Comparison of ENCODE assay signal across 1 cellular context in the genomic region with DNA sequence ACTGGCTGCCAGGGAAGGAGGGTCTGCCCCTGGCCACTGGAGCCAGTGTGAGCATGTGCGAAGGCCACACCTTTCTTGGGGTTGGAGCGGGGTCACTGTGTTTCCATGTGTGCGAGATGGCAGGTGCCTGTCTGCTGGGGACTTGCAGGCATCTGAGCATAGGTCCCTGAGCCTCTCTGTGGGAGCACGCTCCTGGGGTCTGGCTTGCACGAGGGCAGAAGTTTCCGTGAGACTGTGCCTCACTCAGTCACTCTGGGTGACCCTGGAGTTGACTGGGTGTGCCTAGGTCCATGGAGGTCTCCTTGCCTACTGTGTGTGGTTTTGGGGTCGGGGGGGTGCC.
A peak's percentile ranks its signal among the peaks of the same experiment; 100 is the strongest.
TF ChIP-seq lines count a peak whose summit lies in the region.

No MANE protein-coding gene starts in this region.

TF ChIP-seq in HepG2, 621 proteins besides CTCF, POLR2A, EP300 and RAD21:
- TF ChIP-seq CEBPB (IDR thresholded peaks at IDR 0.05; ENCODE audit: borderline replicate concordance, low read depth, low read length): no peak
- TF ChIP-seq, protein P1, sequence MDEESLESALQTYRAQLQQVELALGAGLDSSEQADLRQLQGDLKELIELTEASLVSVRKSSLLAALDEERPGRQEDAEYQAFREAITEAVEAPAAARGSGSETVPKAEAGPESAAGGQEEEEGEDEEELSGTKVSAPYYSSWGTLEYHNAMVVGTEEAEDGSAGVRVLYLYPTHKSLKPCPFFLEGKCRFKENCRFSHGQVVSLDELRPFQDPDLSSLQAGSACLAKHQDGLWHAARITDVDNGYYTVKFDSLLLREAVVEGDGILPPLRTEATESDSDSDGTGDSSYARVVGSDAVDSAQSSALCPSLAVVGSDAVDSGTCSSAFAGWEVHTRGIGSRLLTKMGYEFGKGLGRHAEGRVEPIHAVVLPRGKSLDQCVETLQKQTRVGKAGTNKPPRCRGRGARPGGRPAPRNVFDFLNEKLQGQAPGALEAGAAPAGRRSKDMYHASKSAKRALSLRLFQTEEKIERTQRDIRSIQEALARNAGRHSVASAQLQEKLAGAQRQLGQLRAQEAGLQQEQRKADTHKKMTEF (CRISPR knock-in tag; IDR thresholded peaks at IDR 0.05): no peak
- TF ChIP-seq, protein P2, sequence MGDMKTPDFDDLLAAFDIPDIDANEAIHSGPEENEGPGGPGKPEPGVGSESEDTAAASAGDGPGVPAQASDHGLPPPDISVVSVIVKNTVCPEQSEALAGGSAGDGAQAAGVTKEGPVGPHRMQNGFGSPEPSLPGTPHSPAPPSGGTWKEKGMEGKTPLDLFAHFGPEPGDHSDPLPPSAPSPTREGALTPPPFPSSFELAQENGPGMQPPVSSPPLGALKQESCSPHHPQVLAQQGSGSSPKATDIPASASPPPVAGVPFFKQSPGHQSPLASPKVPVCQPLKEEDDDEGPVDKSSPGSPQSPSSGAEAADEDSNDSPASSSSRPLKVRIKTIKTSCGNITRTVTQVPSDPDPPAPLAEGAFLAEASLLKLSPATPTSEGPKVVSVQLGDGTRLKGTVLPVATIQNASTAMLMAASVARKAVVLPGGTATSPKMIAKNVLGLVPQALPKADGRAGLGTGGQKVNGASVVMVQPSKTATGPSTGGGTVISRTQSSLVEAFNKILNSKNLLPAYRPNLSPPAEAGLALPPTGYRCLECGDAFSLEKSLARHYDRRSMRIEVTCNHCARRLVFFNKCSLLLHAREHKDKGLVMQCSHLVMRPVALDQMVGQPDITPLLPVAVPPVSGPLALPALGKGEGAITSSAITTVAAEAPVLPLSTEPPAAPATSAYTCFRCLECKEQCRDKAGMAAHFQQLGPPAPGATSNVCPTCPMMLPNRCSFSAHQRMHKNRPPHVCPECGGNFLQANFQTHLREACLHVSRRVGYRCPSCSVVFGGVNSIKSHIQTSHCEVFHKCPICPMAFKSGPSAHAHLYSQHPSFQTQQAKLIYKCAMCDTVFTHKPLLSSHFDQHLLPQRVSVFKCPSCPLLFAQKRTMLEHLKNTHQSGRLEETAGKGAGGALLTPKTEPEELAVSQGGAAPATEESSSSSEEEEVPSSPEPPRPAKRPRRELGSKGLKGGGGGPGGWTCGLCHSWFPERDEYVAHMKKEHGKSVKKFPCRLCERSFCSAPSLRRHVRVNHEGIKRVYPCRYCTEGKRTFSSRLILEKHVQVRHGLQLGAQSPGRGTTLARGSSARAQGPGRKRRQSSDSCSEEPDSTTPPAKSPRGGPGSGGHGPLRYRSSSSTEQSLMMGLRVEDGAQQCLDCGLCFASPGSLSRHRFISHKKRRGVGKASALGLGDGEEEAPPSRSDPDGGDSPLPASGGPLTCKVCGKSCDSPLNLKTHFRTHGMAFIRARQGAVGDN (CRISPR knock-in tag; IDR thresholded peaks at IDR 0.05): peak; percentile 33; the same call in 1 of the 2 replicates
- TF ChIP-seq, protein P3, sequence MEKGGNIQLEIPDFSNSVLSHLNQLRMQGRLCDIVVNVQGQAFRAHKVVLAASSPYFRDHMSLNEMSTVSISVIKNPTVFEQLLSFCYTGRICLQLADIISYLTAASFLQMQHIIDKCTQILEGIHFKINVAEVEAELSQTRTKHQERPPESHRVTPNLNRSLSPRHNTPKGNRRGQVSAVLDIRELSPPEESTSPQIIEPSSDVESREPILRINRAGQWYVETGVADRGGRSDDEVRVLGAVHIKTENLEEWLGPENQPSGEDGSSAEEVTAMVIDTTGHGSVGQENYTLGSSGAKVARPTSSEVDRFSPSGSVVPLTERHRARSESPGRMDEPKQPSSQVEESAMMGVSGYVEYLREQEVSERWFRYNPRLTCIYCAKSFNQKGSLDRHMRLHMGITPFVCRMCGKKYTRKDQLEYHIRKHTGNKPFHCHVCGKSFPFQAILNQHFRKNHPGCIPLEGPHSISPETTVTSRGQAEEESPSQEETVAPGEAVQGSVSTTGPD (CRISPR knock-in tag; IDR thresholded peaks at IDR 0.05): no peak
- no peak for TF ChIP-seq ZNF777 (CRISPR knock-in tag; IDR thresholded peaks at IDR 0.05)
- TF ChIP-seq HMGA1 (CRISPR knock-in tag; conservative IDR thresholded peaks at IDR 0.05): no peak
- TF ChIP-seq HDAC6 (IDR thresholded peaks at IDR 0.05; ENCODE audit: low read depth, low read length): no peak
- 0 out of 2 replicates have a peak, but pooled peaks have one; percentile 8 for TF ChIP-seq HNRNPL (IDR thresholded peaks at IDR 0.05; ENCODE audit: low read depth, low read length)
- TF ChIP-seq, protein P4, sequence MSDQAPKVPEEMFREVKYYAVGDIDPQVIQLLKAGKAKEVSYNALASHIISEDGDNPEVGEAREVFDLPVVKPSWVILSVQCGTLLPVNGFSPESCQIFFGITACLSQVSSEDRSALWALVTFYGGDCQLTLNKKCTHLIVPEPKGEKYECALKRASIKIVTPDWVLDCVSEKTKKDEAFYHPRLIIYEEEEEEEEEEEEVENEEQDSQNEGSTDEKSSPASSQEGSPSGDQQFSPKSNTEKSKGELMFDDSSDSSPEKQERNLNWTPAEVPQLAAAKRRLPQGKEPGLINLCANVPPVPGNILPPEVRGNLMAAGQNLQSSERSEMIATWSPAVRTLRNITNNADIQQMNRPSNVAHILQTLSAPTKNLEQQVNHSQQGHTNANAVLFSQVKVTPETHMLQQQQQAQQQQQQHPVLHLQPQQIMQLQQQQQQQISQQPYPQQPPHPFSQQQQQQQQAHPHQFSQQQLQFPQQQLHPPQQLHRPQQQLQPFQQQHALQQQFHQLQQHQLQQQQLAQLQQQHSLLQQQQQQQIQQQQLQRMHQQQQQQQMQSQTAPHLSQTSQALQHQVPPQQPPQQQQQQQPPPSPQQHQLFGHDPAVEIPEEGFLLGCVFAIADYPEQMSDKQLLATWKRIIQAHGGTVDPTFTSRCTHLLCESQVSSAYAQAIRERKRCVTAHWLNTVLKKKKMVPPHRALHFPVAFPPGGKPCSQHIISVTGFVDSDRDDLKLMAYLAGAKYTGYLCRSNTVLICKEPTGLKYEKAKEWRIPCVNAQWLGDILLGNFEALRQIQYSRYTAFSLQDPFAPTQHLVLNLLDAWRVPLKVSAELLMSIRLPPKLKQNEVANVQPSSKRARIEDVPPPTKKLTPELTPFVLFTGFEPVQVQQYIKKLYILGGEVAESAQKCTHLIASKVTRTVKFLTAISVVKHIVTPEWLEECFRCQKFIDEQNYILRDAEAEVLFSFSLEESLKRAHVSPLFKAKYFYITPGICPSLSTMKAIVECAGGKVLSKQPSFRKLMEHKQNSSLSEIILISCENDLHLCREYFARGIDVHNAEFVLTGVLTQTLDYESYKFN (CRISPR knock-in tag; conservative IDR thresholded peaks at IDR 0.05): peak; percentile 17; the same call in 1 of the 2 replicates
- TF ChIP-seq ELF3 (CRISPR knock-in tag; IDR thresholded peaks at IDR 0.05): no peak
- TF ChIP-seq HDAC1 (CRISPR knock-in tag; IDR thresholded peaks at IDR 0.05): no peak
- TF ChIP-seq, protein P5, sequence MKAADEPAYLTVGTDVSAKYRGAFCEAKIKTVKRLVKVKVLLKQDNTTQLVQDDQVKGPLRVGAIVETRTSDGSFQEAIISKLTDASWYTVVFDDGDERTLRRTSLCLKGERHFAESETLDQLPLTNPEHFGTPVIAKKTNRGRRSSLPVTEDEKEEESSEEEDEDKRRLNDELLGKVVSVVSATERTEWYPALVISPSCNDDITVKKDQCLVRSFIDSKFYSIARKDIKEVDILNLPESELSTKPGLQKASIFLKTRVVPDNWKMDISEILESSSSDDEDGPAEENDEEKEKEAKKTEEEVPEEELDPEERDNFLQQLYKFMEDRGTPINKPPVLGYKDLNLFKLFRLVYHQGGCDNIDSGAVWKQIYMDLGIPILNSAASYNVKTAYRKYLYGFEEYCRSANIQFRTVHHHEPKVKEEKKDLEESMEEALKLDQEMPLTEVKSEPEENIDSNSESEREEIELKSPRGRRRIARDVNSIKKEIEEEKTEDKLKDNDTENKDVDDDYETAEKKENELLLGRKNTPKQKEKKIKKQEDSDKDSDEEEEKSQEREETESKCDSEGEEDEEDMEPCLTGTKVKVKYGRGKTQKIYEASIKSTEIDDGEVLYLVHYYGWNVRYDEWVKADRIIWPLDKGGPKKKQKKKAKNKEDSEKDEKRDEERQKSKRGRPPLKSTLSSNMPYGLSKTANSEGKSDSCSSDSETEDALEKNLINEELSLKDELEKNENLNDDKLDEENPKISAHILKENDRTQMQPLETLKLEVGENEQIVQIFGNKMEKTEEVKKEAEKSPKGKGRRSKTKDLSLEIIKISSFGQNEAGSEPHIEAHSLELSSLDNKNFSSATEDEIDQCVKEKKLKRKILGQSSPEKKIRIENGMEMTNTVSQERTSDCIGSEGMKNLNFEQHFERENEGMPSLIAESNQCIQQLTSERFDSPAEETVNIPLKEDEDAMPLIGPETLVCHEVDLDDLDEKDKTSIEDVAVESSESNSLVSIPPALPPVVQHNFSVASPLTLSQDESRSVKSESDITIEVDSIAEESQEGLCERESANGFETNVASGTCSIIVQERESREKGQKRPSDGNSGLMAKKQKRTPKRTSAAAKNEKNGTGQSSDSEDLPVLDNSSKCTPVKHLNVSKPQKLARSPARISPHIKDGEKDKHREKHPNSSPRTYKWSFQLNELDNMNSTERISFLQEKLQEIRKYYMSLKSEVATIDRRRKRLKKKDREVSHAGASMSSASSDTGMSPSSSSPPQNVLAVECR (CRISPR knock-in tag; IDR thresholded peaks at IDR 0.05; ENCODE audit: borderline replicate concordance): peak; percentile 12; the same call in 1 of the 2 replicates
- 0 out of 2 replicates have a peak, but pooled peaks have one; percentile 21 for TF ChIP-seq ZFP41 (CRISPR knock-in tag; IDR thresholded peaks at IDR 0.05; ENCODE audit: borderline replicate concordance)
- no peak for TF ChIP-seq RFXAP (CRISPR knock-in tag; IDR thresholded peaks at IDR 0.05; ENCODE audit: borderline replicate concordance)
- no peak for TF ChIP-seq ZNF343 (CRISPR knock-in tag; IDR thresholded peaks at IDR 0.05)
- no peak for TF ChIP-seq PAF1 (CRISPR knock-in tag; IDR thresholded peaks at IDR 0.05)
- TF ChIP-seq SP140L (CRISPR knock-in tag; IDR thresholded peaks at IDR 0.05; ENCODE audit: borderline replicate concordance): no peak
- TF ChIP-seq PHF20 (CRISPR knock-in tag; IDR thresholded peaks at IDR 0.05): no peak
- TF ChIP-seq IKZF1 (IDR thresholded peaks at IDR 0.05): no peak
- TF ChIP-seq, protein P6, sequence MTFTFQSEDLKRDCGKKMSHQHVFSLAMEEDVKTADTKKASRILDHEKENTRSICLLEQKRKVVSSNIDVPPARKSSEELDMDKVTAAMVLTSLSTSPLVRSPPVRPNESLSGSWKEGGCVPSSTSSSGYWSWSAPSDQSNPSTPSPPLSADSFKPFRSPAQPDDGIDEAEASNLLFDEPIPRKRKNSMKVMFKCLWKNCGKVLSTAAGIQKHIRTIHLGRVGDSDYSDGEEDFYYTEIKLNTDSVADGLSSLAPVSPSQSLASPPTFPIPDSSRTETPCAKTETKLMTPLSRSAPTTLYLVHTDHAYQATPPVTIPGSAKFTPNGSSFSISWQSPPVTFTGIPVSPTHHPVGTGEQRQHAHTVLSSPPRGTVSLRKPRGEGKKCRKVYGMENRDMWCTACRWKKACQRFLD (CRISPR knock-in tag; IDR thresholded peaks at IDR 0.05; ENCODE audit: borderline replicate concordance): 0 out of 2 replicates have a peak, but pooled peaks have one; percentile 40
- no peak for TF ChIP-seq ZNF619 (CRISPR knock-in tag; IDR thresholded peaks at IDR 0.05)
- TF ChIP-seq, protein P7, sequence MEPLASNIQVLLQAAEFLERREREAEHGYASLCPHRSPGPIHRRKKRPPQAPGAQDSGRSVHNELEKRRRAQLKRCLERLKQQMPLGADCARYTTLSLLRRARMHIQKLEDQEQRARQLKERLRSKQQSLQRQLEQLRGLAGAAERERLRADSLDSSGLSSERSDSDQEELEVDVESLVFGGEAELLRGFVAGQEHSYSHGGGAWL (CRISPR knock-in tag; IDR thresholded peaks at IDR 0.05): no peak
- TF ChIP-seq ZNF652 (CRISPR knock-in tag; IDR thresholded peaks at IDR 0.05; ENCODE audit: borderline replicate concordance, low read depth): no peak
- no peak for TF ChIP-seq ZNF552 (CRISPR knock-in tag; IDR thresholded peaks at IDR 0.05; ENCODE audit: borderline replicate concordance)
- TF ChIP-seq, protein P8, sequence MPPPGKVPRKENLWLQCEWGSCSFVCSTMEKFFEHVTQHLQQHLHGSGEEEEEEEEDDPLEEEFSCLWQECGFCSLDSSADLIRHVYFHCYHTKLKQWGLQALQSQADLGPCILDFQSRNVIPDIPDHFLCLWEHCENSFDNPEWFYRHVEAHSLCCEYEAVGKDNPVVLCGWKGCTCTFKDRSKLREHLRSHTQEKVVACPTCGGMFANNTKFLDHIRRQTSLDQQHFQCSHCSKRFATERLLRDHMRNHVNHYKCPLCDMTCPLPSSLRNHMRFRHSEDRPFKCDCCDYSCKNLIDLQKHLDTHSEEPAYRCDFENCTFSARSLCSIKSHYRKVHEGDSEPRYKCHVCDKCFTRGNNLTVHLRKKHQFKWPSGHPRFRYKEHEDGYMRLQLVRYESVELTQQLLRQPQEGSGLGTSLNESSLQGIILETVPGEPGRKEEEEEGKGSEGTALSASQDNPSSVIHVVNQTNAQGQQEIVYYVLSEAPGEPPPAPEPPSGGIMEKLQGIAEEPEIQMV (CRISPR knock-in tag; IDR thresholded peaks at IDR 0.05; ENCODE audit: low read depth): 0 out of 2 replicates have a peak, but pooled peaks have one; percentile 30
- TF ChIP-seq ISL2 (CRISPR knock-in tag; IDR thresholded peaks at IDR 0.05): no peak
- TF ChIP-seq RBM22 (optimal IDR thresholded peaks at IDR 0.05; ENCODE audit: low read length): no peak
- no peak for TF ChIP-seq ZNF354B (CRISPR knock-in tag; IDR thresholded peaks at IDR 0.05)
- TF ChIP-seq CC2D1A (CRISPR knock-in tag; IDR thresholded peaks at IDR 0.05): no peak
